In the genomic region with DNA sequence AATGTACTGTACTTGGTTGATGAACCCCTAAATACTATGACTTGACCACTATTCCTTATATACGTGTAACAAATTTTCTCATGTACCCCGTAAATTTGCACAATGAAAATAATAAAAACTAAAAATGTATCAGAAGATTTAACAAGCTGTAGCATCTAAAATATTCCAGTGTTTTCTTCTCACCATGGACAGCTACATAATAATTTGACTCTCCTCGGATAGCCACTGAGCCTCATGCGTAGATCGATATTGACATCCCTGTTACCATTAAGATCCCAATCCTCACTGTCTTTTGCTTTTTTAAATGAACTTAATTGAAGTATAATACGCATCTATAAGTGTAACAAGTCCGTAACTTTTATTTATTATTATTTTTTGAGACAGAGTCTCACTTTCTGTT, we compare ENCODE assay signal across 1 cellular context.
TF ChIP-seq lines count a peak whose summit lies in the region.

No MANE protein-coding gene starts in this region.

TF ChIP-seq in SK-N-SH treated with all-trans-retinoic acid at 6 μM for 48 hours, 23 proteins besides CTCF, POLR2A, EP300 and RAD21 (continued from another document):
- TF ChIP-seq, protein P1, sequence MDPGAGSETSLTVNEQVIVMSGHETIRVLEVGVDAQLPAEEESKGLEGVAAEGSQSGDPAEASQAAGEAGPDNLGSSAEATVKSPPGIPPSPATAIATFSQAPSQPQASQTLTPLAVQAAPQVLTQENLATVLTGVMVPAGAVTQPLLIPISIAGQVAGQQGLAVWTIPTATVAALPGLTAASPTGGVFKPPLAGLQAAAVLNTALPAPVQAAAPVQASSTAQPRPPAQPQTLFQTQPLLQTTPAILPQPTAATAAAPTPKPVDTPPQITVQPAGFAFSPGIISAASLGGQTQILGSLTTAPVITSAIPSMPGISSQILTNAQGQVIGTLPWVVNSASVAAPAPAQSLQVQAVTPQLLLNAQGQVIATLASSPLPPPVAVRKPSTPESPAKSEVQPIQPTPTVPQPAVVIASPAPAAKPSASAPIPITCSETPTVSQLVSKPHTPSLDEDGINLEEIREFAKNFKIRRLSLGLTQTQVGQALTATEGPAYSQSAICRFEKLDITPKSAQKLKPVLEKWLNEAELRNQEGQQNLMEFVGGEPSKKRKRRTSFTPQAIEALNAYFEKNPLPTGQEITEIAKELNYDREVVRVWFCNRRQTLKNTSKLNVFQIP (CRISPR knock-in tag; IDR thresholded peaks at IDR 0.05; ENCODE audit: borderline replicate concordance, low read depth), result no peak
- TF ChIP-seq PPARA (CRISPR knock-in tag; IDR thresholded peaks at IDR 0.05; ENCODE audit: borderline replicate concordance) (no peak), TCF4 (CRISPR knock-in tag; IDR thresholded peaks at IDR 0.05; ENCODE audit: borderline replicate concordance) (no peak), ZC3H10 (CRISPR knock-in tag; IDR thresholded peaks at IDR 0.05) (no peak)
